ENCODE assay signal across 9 cellular contexts in genomic region chr5:143564417-143564816, GRCh38.
A peak's percentile ranks its signal among the peaks of the same experiment; 100 is the strongest.
DNase-seq lines count a peak whose midpoint lies in the region; ATAC-seq and TF ChIP-seq lines count a peak whose summit lies in the region.
"Had no signal": no experiment of that assay in that cellular context is flagged by ENCODE, and none has a peak within 500 bp of the region (broad histone marks: within the 10 kb centered on the region; RNA-seq: fewer than 3 reads in every experiment).

No MANE protein-coding gene starts in this region.

- peak; percentile 100 for ATAC-seq in GM19043 (IDR thresholded peaks at IDR 0.05; ENCODE audit: low read depth, unreplicated experiment)
- peak; percentile 98 for ATAC-seq in HG02763 (IDR thresholded peaks at IDR 0.05; ENCODE audit: unreplicated experiment)
- peak; percentile 98 for ATAC-seq in HG03558 (IDR thresholded peaks at IDR 0.05; ENCODE audit: extremely low read depth, unreplicated experiment)
- ATAC-seq in left lung, result no peak

- H3K27me3 ChIP-seq in effector memory CD4-positive, alpha-beta T cell (replicated peaks; ENCODE audit: control insufficient read depth, insufficient read depth, low read length, poor library complexity, severe bottlenecking), result no peaks in the 10 kb centered on the region
- H3K27me3 ChIP-seq in left lung, result no peaks in the 10 kb centered on the region

- DNase-seq in CD1c-positive myeloid dendritic cell (ENCODE audit: extremely low spot score), result peak; percentile 90
- DNase-seq in DMS79 treated with DMSO at 0.1 percent for 48 hours (lab: John Stamatoyannopoulos, UW), result no peak
- no peak for DNase-seq in effector memory CD4-positive, alpha-beta T cell
- DNase-seq in stimulated activated naive CD4-positive, alpha-beta T cell treated with Interleukin-2 at 50 U/mL for 16 hours (lab: John Stamatoyannopoulos, UW), result no peak
- no peak for DNase-seq in left lung
- DNase-seq: nucleus accumbens had no signal

- TF ChIP-seq CTCF in left lung (IDR thresholded peaks at IDR 0.05), result no peak

- no peak overlapping the region for H3K27ac ChIP-seq in effector memory CD4-positive, alpha-beta T cell (ENCODE audit: insufficient read depth, low read length, poor library complexity, severe bottlenecking)
- H3K27ac ChIP-seq in left lung, result no peak overlapping the region

- no peaks in the 10 kb centered on the region for H3K9me3 ChIP-seq in effector memory CD4-positive, alpha-beta T cell (ENCODE audit: control insufficient read depth, low read length)
- H3K9me3 ChIP-seq in left lung, result no peaks in the 10 kb centered on the region

- H3K4me3 ChIP-seq in effector memory CD4-positive, alpha-beta T cell (ENCODE audit: insufficient read depth, low read depth, low read length, poor library complexity, severe bottlenecking), result no peak overlapping the region
- no peak overlapping the region for H3K4me3 ChIP-seq in left lung

- intact Hi-C loops in left lung (cut with DNase I), result no loop called here

- H3K4me1 ChIP-seq in effector memory CD4-positive, alpha-beta T cell (ENCODE audit: control insufficient read depth, insufficient read depth, low read length, poor library complexity, severe bottlenecking), result no peaks in the 10 kb centered on the region
- peaks cover 0 to 15% of the 10 kb centered on the region in 2 donors for H3K4me1 ChIP-seq in left lung

- no peaks in the 10 kb centered on the region for H3K36me3 ChIP-seq in effector memory CD4-positive, alpha-beta T cell (ENCODE audit: control insufficient read depth, insufficient read depth, low read length)
- no peaks in the 10 kb centered on the region for H3K36me3 ChIP-seq in left lung
